In genomic region chr15:77419050-77419835, GRCh38 we compare ENCODE assay signal across 8 cellular contexts. TPM values are rescaled to one million over a fixed set of nuclear protein-coding genes. Genes with fewer than 3 reads are reported as not detected.
DNase-seq lines count a peak whose midpoint lies in the region; ATAC-seq, FAIRE-seq and TF ChIP-seq lines count a peak whose summit lies in the region.

No MANE protein-coding gene starts in this region.

- ATAC-seq in GM21576 (IDR thresholded peaks at IDR 0.05; ENCODE audit: unreplicated experiment) (peak; percentile 21), HG02852 (IDR thresholded peaks at IDR 0.05; ENCODE audit: unreplicated experiment) (no peak)
- ATAC-seq in stimulated activated memory B cell treated with anti-CD40 and anti-IgM and Interleukin-4, amounts not matched to agents 10 μg/mL and 1 μg/mL and 100 μg/mL, for 72 hours = no peak

- TF ChIP-seq POLR2A in erythroblast (IDR thresholded peaks at IDR 0.05; ENCODE audit: low read length) = no peak

- H3K4me3 Mint-ChIP-seq in stimulated activated memory B cell treated with anti-CD40 and anti-IgM and Interleukin-4, amounts not matched to agents 10 μg/mL and 1 μg/mL and 100 μg/mL, for 72 hours = peak overlapping the region; percentile 99

- no peaks in the 10 kb centered on the region for H3K27me3 Mint-ChIP-seq in stimulated activated memory B cell treated with anti-CD40 and anti-IgM and Interleukin-4, amounts not matched to agents 10 μg/mL and 1 μg/mL and 100 μg/mL, for 72 hours

- no peaks in the 10 kb centered on the region for H3K9me3 Mint-ChIP-seq in stimulated activated memory B cell treated with anti-CD40 and anti-IgM and Interleukin-4, amounts not matched to agents 10 μg/mL and 1 μg/mL and 100 μg/mL, for 72 hours

- H3K27ac Mint-ChIP-seq in stimulated activated memory B cell treated with anti-CD40 and anti-IgM and Interleukin-4, amounts not matched to agents 10 μg/mL and 1 μg/mL and 100 μg/mL, for 72 hours = peak overlapping the region; percentile 99

- peaks cover 29% of the 10 kb centered on the region for H3K4me1 Mint-ChIP-seq in stimulated activated memory B cell treated with anti-CD40 and anti-IgM and Interleukin-4, amounts not matched to agents 10 μg/mL and 1 μg/mL and 100 μg/mL, for 72 hours

- peaks cover 6% of the 10 kb centered on the region for H3K36me3 Mint-ChIP-seq in stimulated activated memory B cell treated with anti-CD40 and anti-IgM and Interleukin-4, amounts not matched to agents 10 μg/mL and 1 μg/mL and 100 μg/mL, for 72 hours

- TF ChIP-seq CTCF in D721Med (IDR thresholded peaks at IDR 0.05; ENCODE audit: insufficient read depth, missing control alignments) = peak; percentile 16

- FAIRE-seq in D721Med (lab: Jason Lieb, UNC) = no peak

- DNase-seq in D721Med (ENCODE audit: insufficient read length, low spot score) = peak; percentile 20
- DNase-seq in M059J (ENCODE audit: low read depth) = peak; percentile 32
- DNase-seq in activated T-cell treated with anti-CD3 and anti-CD28 coated beads for 24 hours (ENCODE audit: low read depth) = peak; percentile 44
- DNase-seq in erythroblast (lab: John Stamatoyannopoulos, UW) = peak; percentile 56 to 72
- DNase-seq in myocyte (ENCODE audit: low read depth) = peak; percentile 59

RNA-seq across cellular contexts. Expression of gene PEAK1, which starts 0.7 kb away (rescaled TPM):
- total RNA-seq in M059J (2014; rRNA removed; shearing (Covaris generic)) = 10.3 and 12.4 TPM in 2 replicates
- total RNA-seq in myocyte = 16.0 and 25.2 TPM in 2 replicates
- 22.4 TPM for polyA plus RNA-seq in myocyte (2012)

RNA-seq across cellular contexts. Expression of gene HMG20A, which starts 1.4 kb away (rescaled TPM):
- 23.6 and 51.2 TPM in 2 replicates for total RNA-seq in M059J (2014; rRNA removed; shearing (Covaris generic))
- 36.6 and 49.9 TPM in 2 replicates for total RNA-seq in myocyte
- 26.5 TPM for polyA plus RNA-seq in myocyte (2012)
